1 cellular context compared by ENCODE assay signal in genomic region chr19:57620673-57621348, GRCh38.
TF ChIP-seq lines count a peak whose summit lies in the region.

No MANE protein-coding gene starts in this region.

TF ChIP-seq in H1, 55 proteins besides CTCF, POLR2A, EP300 and RAD21:
- TF ChIP-seq E2F6 (IDR thresholded peaks at IDR 0.05) = no peak
- TF ChIP-seq BACH1 (IDR thresholded peaks at IDR 0.05; ENCODE audit: low read length) = 0 out of 2 replicates have a peak, but pooled peaks have one; percentile 10
- TF ChIP-seq SP2 (IDR thresholded peaks at IDR 0.05; ENCODE audit: low read length) = no peak
- no peak for TF ChIP-seq RXRA (IDR thresholded peaks at IDR 0.05; ENCODE audit: insufficient read depth, low read depth, low read length)
- peak; percentile 58; the same call in 1 of the 2 replicates for TF ChIP-seq ZNF274 (IDR thresholded peaks at IDR 0.05; ENCODE audit: borderline replicate concordance, extremely low read depth, low read length)
- 0 out of 2 replicates have a peak, but pooled peaks have one; percentile 8 for TF ChIP-seq CBX5 (IDR thresholded peaks at IDR 0.05; ENCODE audit: low read depth, low read length)
- TF ChIP-seq SAP30 (IDR thresholded peaks at IDR 0.05; ENCODE audit: insufficient read depth, insufficient replicate concordance, low read length) = no peak
- peak; percentile 70; the same call in 1 of the 2 replicates for TF ChIP-seq KDM1A (IDR thresholded peaks at IDR 0.05; ENCODE audit: borderline replicate concordance, low read length)
- TF ChIP-seq BRCA1 (IDR thresholded peaks at IDR 0.05; ENCODE audit: low read depth, low read length) = no peak
- TF ChIP-seq SIX5 (IDR thresholded peaks at IDR 0.05; ENCODE audit: low read depth, low read length) = no peak
- peak; percentile 47; the same call in 1 of the 2 replicates for TF ChIP-seq GTF2F1 (IDR thresholded peaks at IDR 0.05; ENCODE audit: borderline replicate concordance, low read depth, low read length)
TF ChIP-seq in H1: peak in this region for 5.
